Comparison of ENCODE assay signal across 30 cellular contexts in the genomic region with DNA sequence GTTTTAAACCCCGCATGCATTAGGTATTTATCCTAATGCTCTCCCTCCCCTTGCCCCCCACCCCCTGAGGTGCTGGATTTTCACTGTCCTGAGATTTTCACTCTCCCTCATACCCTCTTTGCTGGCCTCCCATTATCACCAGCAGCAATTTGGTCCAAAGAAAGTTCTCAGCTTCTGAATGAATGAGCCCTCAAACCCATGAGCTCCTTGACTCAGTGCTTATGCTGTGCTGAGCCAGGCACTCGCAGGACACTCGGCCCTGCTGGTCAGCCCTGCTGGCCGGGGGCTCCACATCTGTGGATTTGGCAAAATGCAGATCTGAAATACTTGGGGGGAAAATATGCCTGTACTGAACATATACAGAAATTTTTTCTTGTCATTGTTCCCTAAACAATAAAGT.
A peak's percentile ranks its signal among the peaks of the same experiment; 100 is the strongest.
DNase-seq lines count a peak whose midpoint lies in the region; ATAC-seq and TF ChIP-seq lines count a peak whose summit lies in the region.
"Had no signal": no experiment of that assay in that cellular context is flagged by ENCODE, and none has a peak within 500 bp of the region (broad histone marks: within the 10 kb centered on the region; RNA-seq: fewer than 3 reads in every experiment).

No MANE protein-coding gene starts in this region.

- no peak for DNase-seq in heart right ventricle
- DNase-seq in cardiac septum (ENCODE audit: low spot score): no peak
- DNase-seq in dorsolateral prefrontal cortex: no peak
- peak; percentile 3 for DNase-seq in mesendoderm
- no peak for DNase-seq in thoracic aorta (ENCODE audit: low spot score)
- DNase-seq in stimulated activated naive CD4-positive, alpha-beta T cell (lab: John Stamatoyannopoulos, UW): no peak
- DNase-seq in left colon: no peak
- DNase-seq: 8988T; activated CD4-positive, alpha-beta T cell treated with anti-CD3 and anti-CD28 coated beads, Interleukin-2, amount 50 U/mL, for 4 hours; activated CD4-positive, CD25-positive, alpha-beta regulatory T cell; activated CD8-positive, alpha-beta memory T cell treated with anti-CD3 and anti-CD28 coated beads, Interleukin-2, amount 10 ng/mL, durations not matched to agents 7 days and 5 days; activated naive CD8-positive, alpha-beta T cell treated with anti-CD3 and anti-CD28 coated beads, Interleukin-2, amount 50 U/mL, for 24 hours; activated T-cell treated with anti-CD3 and anti-CD28 coated beads, Interleukin-2, amount 50 U/mL, for 4 hours; CD4-positive, CD25-positive, alpha-beta regulatory T cell; cerebellar nuclear complex; DND-41; effector CD4-positive, alpha-beta T cell; islet precursor cell; naive thymus-derived CD4-positive, alpha-beta T cell; NCI-H1436 treated with DMSO at 0.1 percent for 48 hours; NCI-H2081 treated with DMSO at 0.1 percent for 48 hours; NCI-H226; PC-9; SK-N-SH; uterus had no signal

- 77 to 81% methylated on average over 4 of the region's 4 CpGs for WGBS in heart right ventricle, 2 donors
- WGBS in mesendoderm (ENCODE audit: extremely low coverage, insufficient coverage, low lambda C conversion rate): no CpG with 5 or more reads among the region's 4 CpGs

- no peak overlapping the region for H4K5ac ChIP-seq in mesendoderm (ENCODE audit: low read length)

- H4K8ac ChIP-seq in mesendoderm (ENCODE audit: low read depth, low read length): no peak overlapping the region

- no peak overlapping the region for H2AK5ac ChIP-seq in mesendoderm (ENCODE audit: low read length)

- no peak overlapping the region for H3K56ac ChIP-seq in mesendoderm (ENCODE audit: low read length)

- H3K23ac ChIP-seq in mesendoderm (ENCODE audit: low read length): no peak overlapping the region

- no peak overlapping the region for H3K4me2 ChIP-seq in mesendoderm (ENCODE audit: low read length)
- H3K4me2 ChIP-seq: PC-9, SK-N-SH had no signal

- H3K4me1 ChIP-seq in heart right ventricle (peaks cover 4 to 44% (median 20%) of the 10 kb centered on the region in 9 donors), mesendoderm (ENCODE audit: control insufficient read depth, low read depth, low read length) (peaks cover 2% of the 10 kb centered on the region), thoracic aorta (ENCODE audit: control insufficient read depth in 1 of 2, low read depth in 2 of 2) (peaks cover 5 to 21% of the 10 kb centered on the region in 2 donors)
- H3K4me1 ChIP-seq: uterus had no signal

- no peak for ATAC-seq in heart right ventricle
- no peak for ATAC-seq in thoracic aorta (ENCODE audit: insufficient number of reproducible peaks, low FRiP score, low read depth)
- no peak for ATAC-seq in left colon
- no peak for ATAC-seq in GM18858 (IDR thresholded peaks at IDR 0.05; ENCODE audit: unreplicated experiment)
- ATAC-seq: activated CD8-positive, alpha-beta memory T cell treated with anti-CD3 and anti-CD28 coated beads, Interleukin-2, amount 10 ng/mL, durations not matched to agents 7 days and 5 days; activated naive CD8-positive, alpha-beta T cell treated with anti-CD3 and anti-CD28 coated beads, Interleukin-2, amount 50 U/mL, for 24 hours; activated T-cell treated with anti-CD3 and anti-CD28 coated beads, Interleukin-2, amount 50 U/mL, for 4 hours; HCT116; naive thymus-derived CD4-positive, alpha-beta T cell; stimulated activated memory B cell treated with anti-CD40 and anti-IgM and Interleukin-4, amounts not matched to agents 10 μg/mL and 1 μg/mL and 100 μg/mL, for 72 hours had no signal

- no peak for TF ChIP-seq CTCF in heart right ventricle (IDR thresholded peaks at IDR 0.05)
- peak in 1 of 56 donors; percentile 13 for TF ChIP-seq CTCF in dorsolateral prefrontal cortex (IDR thresholded peaks at IDR 0.05 in 54 of 56, conservative IDR thresholded peaks at IDR 0.05 in 2 of 56; ENCODE audit: low read depth in 1 of 56, partially characterized antibody in 56 of 56)
- no peak for TF ChIP-seq CTCF in thoracic aorta (IDR thresholded peaks at IDR 0.05)

- H3K79me2 ChIP-seq in mesendoderm (ENCODE audit: control insufficient read depth, insufficient read depth, low read length): no peaks in the 10 kb centered on the region

- H3K36me3 ChIP-seq in heart right ventricle (no peaks in the 10 kb centered on the region), mesendoderm (ENCODE audit: control insufficient read depth, insufficient read depth, low read length) (no peaks in the 10 kb centered on the region), thoracic aorta (no peaks in the 10 kb centered on the region)
- H3K36me3 ChIP-seq: suprapubic skin, uterus had no signal

- no peak overlapping the region for H3K4ac ChIP-seq in mesendoderm (ENCODE audit: low read depth, low read length)

- H3K27me3 ChIP-seq in heart right ventricle (no peaks in the 10 kb centered on the region), dorsolateral prefrontal cortex (no peaks in the 10 kb centered on the region), mesendoderm (ENCODE audit: insufficient read depth, low read length, poor library complexity) (peaks cover 2% of the 10 kb centered on the region), thoracic aorta (replicated peaks; ENCODE audit: insufficient read depth) (no peaks in the 10 kb centered on the region)
- H3K27me3 ChIP-seq: suprapubic skin, uterus had no signal

- H3K4me3 ChIP-seq in heart right ventricle (peak overlapping the region in 2 of 10 donors; percentile 43 to 44), dorsolateral prefrontal cortex (peak overlapping the region in 22 of 59 donors; percentile 10 to 64 (median 46)), mesendoderm (ENCODE audit: low read length) (no peak overlapping the region), thoracic aorta (peak overlapping the region; percentile 57)
- H3K4me3 ChIP-seq: PC-9, uterus had no signal

- H3K79me1 ChIP-seq in mesendoderm (ENCODE audit: low read length): no peaks in the 10 kb centered on the region

- H3K18ac ChIP-seq in mesendoderm (ENCODE audit: low read length): no peak overlapping the region

- H2BK15ac ChIP-seq in mesendoderm (replicated peaks; ENCODE audit: low read depth): no peak overlapping the region

- intact Hi-C loops in heart right ventricle (cut with DNase I) (loop anchor here in 2 of 10 donors (5.0 to 10.0 kb wide), 2 partner anchors 151 to 153 kb away; partner anchors contain the start of gene QKI (in 2 of the 2)), cardiac septum (cut with DNase I) (loop anchor here (5.0 kb wide), 1 partner anchor 151 kb away; the partner anchor contains the start of gene QKI), dorsolateral prefrontal cortex (cut with DNase I) (loop anchor here (2.0 to 5.0 kb wide), 2 partner anchors 51 to 151 kb away; no protein-coding TSS in a partner anchor), left colon (cut with DNase I, micrococcal nuclease) (no loop called here)

- H3K9ac ChIP-seq in mesendoderm (ENCODE audit: low read length): no peak overlapping the region
- H3K9ac ChIP-seq: SK-N-SH had no signal

- no peak overlapping the region for H2BK5ac ChIP-seq in mesendoderm (ENCODE audit: low read length)

- H2BK120ac ChIP-seq in mesendoderm (ENCODE audit: low read depth, low read length): no peak overlapping the region

- H3K9me3 ChIP-seq in heart right ventricle: no peaks in the 10 kb centered on the region
- H3K9me3 ChIP-seq in thoracic aorta: no peaks in the 10 kb centered on the region
- H3K9me3 ChIP-seq: SK-N-SH, suprapubic skin, uterus had no signal

- peak overlapping the region in 6 of 10 donors; percentile 38 to 76 (median 64) for H3K27ac ChIP-seq in heart right ventricle
- H3K27ac ChIP-seq in dorsolateral prefrontal cortex: peak overlapping the region; percentile 86 to 100 (median 98)
- no peak overlapping the region for H3K27ac ChIP-seq in mesendoderm (ENCODE audit: low read depth, low read length)
- no peak overlapping the region for H3K27ac ChIP-seq in thoracic aorta
- H3K27ac ChIP-seq: epithelial cell of prostate, PC-9, suprapubic skin, uterus had no signal

Comparison
In these comparisons a context has a peak if more than half of its experiments do, and no peak if none do; other contexts are left out.
1. H3K27ac ChIP-seq: peak in heart right ventricle (6 of 10) and dorsolateral prefrontal cortex (59 of 59); none in mesendoderm (single experiment) and thoracic aorta (0 of 2).
2. intact Hi-C loops: an anchor here in cardiac septum (5.0 kb wide) and dorsolateral prefrontal cortex (2.0 to 5.0 kb wide); none called in left colon.